Comparison of ENCODE assay signal across 21 cellular contexts in genomic region chr4:19194672-19195071, GRCh38.
A peak's percentile ranks its signal among the peaks of the same experiment; 100 is the strongest.
DNase-seq lines count a peak whose midpoint lies in the region; ATAC-seq and TF ChIP-seq lines count a peak whose summit lies in the region.
"Had no signal": no experiment of that assay in that cellular context is flagged by ENCODE, and none has a peak within 500 bp of the region (broad histone marks: within the 10 kb centered on the region; RNA-seq: fewer than 3 reads in every experiment).

No MANE protein-coding gene starts in this region.

- peak; percentile 84 for DNase-seq in GM23338 (ENCODE audit: low spot score)
- peak; percentile 13 for DNase-seq in WTC11 (ENCODE audit: low spot score)
- peak; percentile 52 for DNase-seq in iPS DF 6.9 (ENCODE audit: low read depth, low spot score)
- no peak for DNase-seq in mucosa of descending colon
- DNase-seq in activated CD4-positive, alpha-beta T cell treated with anti-CD3 and anti-CD28 coated beads for 36 hours, result no peak
- no peak for DNase-seq in activated naive CD4-positive, alpha-beta T cell treated with anti-CD3 and anti-CD28 coated beads, Interleukin-2, amount 50 U/mL, for 16 hours
- no peak for DNase-seq in HAP-1 (ENCODE audit: low spot score in 2 of 2)
- DNase-seq in activated T-cell treated with anti-CD3 and anti-CD28 coated beads for 4 hours, result no peak
- DNase-seq: AML-193, C1 segment of cervical spinal cord, DMS53, GDM1, HCEC 1CT, NCI-H1105, NCI-H2029 treated with DMSO at 0.1 percent for 48 hours, NCI-H2171 treated with DMSO at 0.1 percent for 48 hours, NCI-H446, NCI-H526 had no signal

- no CpG with 5 or more reads among the region's 3 CpGs for WGBS in iPS DF 6.9 (ENCODE audit: insufficient coverage, insufficient read length)

- H3K27ac ChIP-seq in GM23338 (ENCODE audit: low read depth) (peak overlapping the region; percentile 94), iPS DF 6.9 (ENCODE audit: low read length) (no peak overlapping the region)
- H3K27ac ChIP-seq: SJSA1 had no signal

- H3K4me2 ChIP-seq in GM23338, result peak overlapping the region; percentile 50

- POLR2A ChIA-PET in WTC11 (lab: Charles Lee), result interaction anchor here (0.7 kb wide), 1 partner anchor 504 kb away, joined by 3 read pairs; no protein-coding TSS in a partner anchor
- POLR2A ChIA-PET in activated CD4-positive, alpha-beta T cell treated with anti-CD3 and anti-CD28 coated beads for 36 hours (lab: Charles Lee), result no interaction called here

- in situ Hi-C loops in HAP-1 (cut with MboI; ENCODE audit: low sequenced_read_pairs), result no loop called here

- H3K9me3 ChIP-seq in iPS DF 6.9 (ENCODE audit: control insufficient read depth, insufficient read depth, low read length) (no peaks in the 10 kb centered on the region), mucosa of descending colon (no peaks in the 10 kb centered on the region), HAP-1 (no peaks in the 10 kb centered on the region)

- H3K27me3 Mint-ChIP-seq in GM23338 (ENCODE audit: insufficient read depth, low read depth, poor library complexity) (peaks cover 11% of the 10 kb centered on the region), WTC11 (ENCODE audit: low read depth) (no peaks in the 10 kb centered on the region; the same call in 1 of the 2 replicates)
- no peaks in the 10 kb centered on the region for H3K27me3 Mint-ChIP-seq in activated CD4-positive, alpha-beta T cell treated with anti-CD3 and anti-CD28 coated beads for 36 hours
- H3K27me3 Mint-ChIP-seq: IgD-negative memory B cell had no signal

- CTCF ChIA-PET in WTC11 (lab: Charles Lee), result no interaction called here
- CTCF ChIA-PET in activated CD4-positive, alpha-beta T cell treated with anti-CD3 and anti-CD28 coated beads for 36 hours (lab: Charles Lee), result no interaction called here

- peaks cover 32% of the 10 kb centered on the region for H3K4me1 ChIP-seq in GM23338 (ENCODE audit: insufficient read depth)
- no peaks in the 10 kb centered on the region for H3K4me1 ChIP-seq in iPS DF 6.9 (ENCODE audit: control insufficient read depth, insufficient read depth, low read length)
- H3K4me1 ChIP-seq in mucosa of descending colon (ENCODE audit: low read depth), result peaks cover 3% of the 10 kb centered on the region
- H3K4me1 ChIP-seq in HAP-1, result peaks cover 9% of the 10 kb centered on the region
- H3K4me1 ChIP-seq: SJSA1 had no signal

- H3K79me2 ChIP-seq in GM23338 (replicated peaks; ENCODE audit: insufficient read depth), result no peaks in the 10 kb centered on the region

- H3K9me3 Mint-ChIP-seq in GM23338 (peaks cover 29% of the 10 kb centered on the region), WTC11 (peaks cover 19% of the 10 kb centered on the region)
- peaks cover 4% of the 10 kb centered on the region for H3K9me3 Mint-ChIP-seq in activated CD4-positive, alpha-beta T cell treated with anti-CD3 and anti-CD28 coated beads for 36 hours (ENCODE audit: low read depth)

- H3K9me2 ChIP-seq in GM23338 (ENCODE audit: insufficient read depth), result peaks cover 15% of the 10 kb centered on the region; the same call in 1 of the 2 replicates

- H3K36me3 ChIP-seq in GM23338 (ENCODE audit: insufficient read depth) (no peaks in the 10 kb centered on the region; the same call in 1 of the 2 replicates), iPS DF 6.9 (ENCODE audit: control insufficient read depth, insufficient read depth, low read length) (no peaks in the 10 kb centered on the region), mucosa of descending colon (ENCODE audit: low read depth) (no peaks in the 10 kb centered on the region), HAP-1 (replicated peaks) (no peaks in the 10 kb centered on the region)
- H3K36me3 ChIP-seq: SJSA1 had no signal

- no peaks in the 10 kb centered on the region for H3F3A ChIP-seq in GM23338 (replicated peaks; ENCODE audit: low read depth)

- peaks cover 38% of the 10 kb centered on the region for H3K4me1 Mint-ChIP-seq in GM23338
- peaks cover 66% of the 10 kb centered on the region for H3K4me1 Mint-ChIP-seq in WTC11
- no peaks in the 10 kb centered on the region for H3K4me1 Mint-ChIP-seq in activated CD4-positive, alpha-beta T cell treated with anti-CD3 and anti-CD28 coated beads for 36 hours
- H3K4me1 Mint-ChIP-seq: IgD-negative memory B cell had no signal

- TF ChIP-seq CTCF in GM23338 (conservative IDR thresholded peaks at IDR 0.05; ENCODE audit: low read depth in 2 of 2) (no peak), WTC11 (IDR thresholded peaks at IDR 0.05) (no peak), mucosa of descending colon (IDR thresholded peaks at IDR 0.05) (no peak)

- ATAC-seq in GM23338 (peak; percentile 74), WTC11 (peak; percentile 58), mucosa of descending colon (peak; percentile 40)
- no peak for ATAC-seq in activated CD4-positive, alpha-beta T cell treated with anti-CD3 and anti-CD28 coated beads for 36 hours
- ATAC-seq: Right ventricle myocardium inferior had no signal

- H3K27me3 ChIP-seq in GM23338 (ENCODE audit: insufficient read depth) (no peaks in the 10 kb centered on the region), iPS DF 6.9 (ENCODE audit: control insufficient read depth, insufficient read depth, low read length) (no peaks in the 10 kb centered on the region), HAP-1 (ENCODE audit: low read depth) (no peaks in the 10 kb centered on the region)
- H3K27me3 ChIP-seq: SJSA1 had no signal

- intact Hi-C loops in mucosa of descending colon (cut with DNase I, micrococcal nuclease), result no loop called here
- intact Hi-C loops in activated CD4-positive, alpha-beta T cell treated with anti-CD3 and anti-CD28 coated beads for 36 hours (cut with DNase I, micrococcal nuclease), result no loop called here

- peak overlapping the region; percentile 94 for H3K27ac Mint-ChIP-seq in GM23338
- H3K27ac Mint-ChIP-seq in WTC11, result peak overlapping the region; percentile 96
- no peak overlapping the region for H3K27ac Mint-ChIP-seq in activated CD4-positive, alpha-beta T cell treated with anti-CD3 and anti-CD28 coated beads for 36 hours
- H3K27ac Mint-ChIP-seq: IgD-negative memory B cell had no signal

- H3K36me3 Mint-ChIP-seq in GM23338 (ENCODE audit: low read depth) (peaks cover 39% of the 10 kb centered on the region), WTC11 (peaks cover 17% of the 10 kb centered on the region; the same call in 1 of the 2 replicates)
- H3K36me3 Mint-ChIP-seq in activated CD4-positive, alpha-beta T cell treated with anti-CD3 and anti-CD28 coated beads for 36 hours (ENCODE audit: low read depth), result no peaks in the 10 kb centered on the region
- H3K36me3 Mint-ChIP-seq: IgD-negative memory B cell had no signal

- H3K4me3 ChIP-seq in GM23338 (no peak overlapping the region), iPS DF 6.9 (ENCODE audit: low read length) (no peak overlapping the region), mucosa of descending colon (no peak overlapping the region), HAP-1 (no peak overlapping the region)
- H3K4me3 ChIP-seq: SJSA1 had no signal

- H4K20me1 ChIP-seq in GM23338 (replicated peaks; ENCODE audit: insufficient read depth), result no peaks in the 10 kb centered on the region

- H3K4me3 Mint-ChIP-seq in GM23338, result peak overlapping the region; percentile 24; the same call in 2 of the 3 replicates
- H3K4me3 Mint-ChIP-seq in WTC11, result peak overlapping the region; percentile 27; the same call in 1 of the 2 replicates
- no peak overlapping the region for H3K4me3 Mint-ChIP-seq in activated CD4-positive, alpha-beta T cell treated with anti-CD3 and anti-CD28 coated beads for 36 hours
- H3K4me3 Mint-ChIP-seq: IgD-negative memory B cell had no signal

- H2AFZ ChIP-seq in GM23338, result no peak overlapping the region

TF ChIP-seq in GM23338, 12 proteins besides CTCF, POLR2A, EP300 and RAD21 (continues in another document):
- TF ChIP-seq NANOG (IDR thresholded peaks at IDR 0.05; ENCODE audit: borderline replicate concordance) (peak; percentile 76), EZH2 (IDR thresholded peaks at IDR 0.05; ENCODE audit: low read depth, unreplicated experiment) (no peak)

TF ChIP-seq in WTC11, 78 proteins besides CTCF, POLR2A, EP300 and RAD21 (continues in another document):
- peak; percentile 73; the same call in 1 of the 2 replicates for TF ChIP-seq TEAD1 (CRISPR knock-in tag; IDR thresholded peaks at IDR 0.05)
- TF ChIP-seq PREB (CRISPR knock-in tag; IDR thresholded peaks at IDR 0.05; ENCODE audit: borderline replicate concordance), result no peak
- TF ChIP-seq CREB1 (CRISPR knock-in tag; IDR thresholded peaks at IDR 0.05), result no peak
- TF ChIP-seq OVOL2 (CRISPR knock-in tag; IDR thresholded peaks at IDR 0.05; ENCODE audit: borderline replicate concordance), result no peak
- TF ChIP-seq ZNF263 (CRISPR knock-in tag; IDR thresholded peaks at IDR 0.05; ENCODE audit: low read depth), result no peak
- TF ChIP-seq FOXP4 (CRISPR knock-in tag; IDR thresholded peaks at IDR 0.05), result peak; percentile 59; the same call in 1 of the 2 replicates
- no peak for TF ChIP-seq EMX1 (CRISPR knock-in tag; IDR thresholded peaks at IDR 0.05)

Comparison
In these comparisons a context has a peak if more than half of its experiments do, and no peak if none do; other contexts are left out.
1. DNase-seq: peak in GM23338 (single experiment), WTC11 (single experiment) and iPS DF 6.9 (single experiment); none in mucosa of descending colon (0 of 3), activated CD4-positive, alpha-beta T cell treated with anti-CD3 and anti-CD28 coated beads for 36 hours (single experiment), activated naive CD4-positive, alpha-beta T cell treated with anti-CD3 and anti-CD28 coated beads, Interleukin-2, amount 50 U/mL, for 16 hours (single experiment), HAP-1 (0 of 2) and activated T-cell treated with anti-CD3 and anti-CD28 coated beads for 4 hours (single experiment).